In the genomic region with DNA sequence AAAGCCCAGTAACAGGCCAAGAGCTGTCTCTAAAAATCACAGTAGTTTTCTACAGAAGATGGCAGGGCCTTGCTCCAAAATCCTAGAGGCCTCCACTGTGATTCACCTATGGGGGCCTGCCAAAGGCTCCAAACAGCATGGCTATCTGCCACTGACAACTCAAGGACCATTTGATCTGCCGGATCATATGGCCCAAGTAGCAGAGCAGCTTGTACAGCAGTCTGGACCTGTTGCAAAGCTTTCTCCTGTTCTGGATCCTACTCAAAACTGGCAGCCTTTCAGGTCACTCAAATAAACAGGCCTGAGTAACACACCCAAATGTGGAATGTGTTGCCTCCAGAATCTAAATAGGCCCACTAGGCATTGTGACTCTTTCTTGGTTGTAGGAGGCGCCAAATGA, we compare ENCODE assay signal across 17 cellular contexts.
DNase-seq lines count a peak whose midpoint lies in the region; ATAC-seq and TF ChIP-seq lines count a peak whose summit lies in the region.
"Had no signal": no experiment of that assay in that cellular context is flagged by ENCODE, and none has a peak within 500 bp of the region (broad histone marks: within the 10 kb centered on the region; RNA-seq: fewer than 3 reads in every experiment).

No MANE protein-coding gene starts in this region.

- H3K4me2 ChIP-seq in PC-3 (ENCODE audit: low read length), result no peak overlapping the region
- H3K4me2 ChIP-seq: A549 had no signal

- intact Hi-C loops in PC-3 (cut with micrococcal nuclease), result no loop called here
- intact Hi-C loops in left lung (cut with DNase I), result no loop called here

- ATAC-seq in PC-3, result no peak
- peak; percentile 24 for ATAC-seq in left lung
- ATAC-seq: A549 had no signal

- H3K27ac ChIP-seq in PC-3 (ENCODE audit: low read length) (no peak overlapping the region), left lung (no peak overlapping the region), Peyer's patch (no peak overlapping the region)
- H3K27ac ChIP-seq: A549 had no signal

- H3K4me3 ChIP-seq in PC-3 (ENCODE audit: low read length) (no peak overlapping the region), left lung (no peak overlapping the region), Peyer's patch (no peak overlapping the region)
- H3K4me3 ChIP-seq: A549 had no signal

- TF ChIP-seq POLR2A in Peyer's patch (IDR thresholded peaks at IDR 0.05), result no peak

- H3K4me1 ChIP-seq in PC-3 (ENCODE audit: insufficient read depth, low read length), result no peaks in the 10 kb centered on the region
- no peaks in the 10 kb centered on the region for H3K4me1 ChIP-seq in left lung
- H3K4me1 ChIP-seq in Peyer's patch, result no peaks in the 10 kb centered on the region
- H3K4me1 ChIP-seq: A549 had no signal

- peak; percentile 9 for DNase-seq in PC-3
- peak; percentile 41 for DNase-seq in fibroblast of gingiva (ENCODE audit: low read depth)
- DNase-seq in left lung, result no peak
- DNase-seq in stromal cell of bone marrow (ENCODE audit: low read depth), result peak; percentile 4
- DNase-seq in Peyer's patch, result no peak
- DNase-seq in stimulated activated naive CD4-positive, alpha-beta T cell (lab: John Stamatoyannopoulos, UW), result no peak
- DNase-seq in germinal center (ENCODE audit: low spot score), result no peak
- DNase-seq: EL, GF-D8, MV-4-11, NCI-H1694, NCI-H2081, NCI-H2171 treated with DMSO at 0.1 percent for 48 hours, NCI-H526 treated with DMSO at 0.1 percent for 48 hours, OCI-M1, Right ventricle myocardium superior had no signal

- no peak overlapping the region for H2AFZ ChIP-seq in PC-3 (ENCODE audit: low read length)

- no peaks in the 10 kb centered on the region for H3K9me2 ChIP-seq in PC-3 (replicated peaks; ENCODE audit: low read length)

- H3K27me3 ChIP-seq in PC-3 (ENCODE audit: low read length) (no peaks in the 10 kb centered on the region), left lung (no peaks in the 10 kb centered on the region), Peyer's patch (no peaks in the 10 kb centered on the region)

- no peaks in the 10 kb centered on the region for H4K20me1 ChIP-seq in PC-3 (ENCODE audit: low read length)

- H3K9me3 ChIP-seq in PC-3 (ENCODE audit: low read length) (no peaks in the 10 kb centered on the region), left lung (peaks cover 0 to 8% of the 10 kb centered on the region in 2 donors), Peyer's patch (no peaks in the 10 kb centered on the region)
- H3K9me3 ChIP-seq: A549 had no signal

- POLR2A ChIA-PET in PC-3 (lab: Charles Lee; ENCODE audit: unreplicated experiment), result no interaction called here

- H3K79me2 ChIP-seq in PC-3 (ENCODE audit: low read length), result no peaks in the 10 kb centered on the region

- CTCF ChIA-PET in PC-3 (lab: Charles Lee), result no interaction called here

- no peak overlapping the region for H3K9ac ChIP-seq in PC-3 (ENCODE audit: low read length)

- TF ChIP-seq CTCF in PC-3 (conservative IDR thresholded peaks at IDR 0.05; ENCODE audit: low read depth, low read length), result no peak
- no peak for TF ChIP-seq CTCF in left lung (IDR thresholded peaks at IDR 0.05)
- TF ChIP-seq CTCF in Peyer's patch (IDR thresholded peaks at IDR 0.05), result no peak

- H3F3A ChIP-seq in PC-3 (ENCODE audit: low read length, unreplicated experiment), result no peaks in the 10 kb centered on the region

- no TSS peak for BruUV-seq in PC-3 (replicated peaks; lab: Mats Ljungman, UMichigan)

- no peaks in the 10 kb centered on the region for H3K36me3 ChIP-seq in PC-3 (ENCODE audit: low read depth, low read length)
- H3K36me3 ChIP-seq in left lung, result no peaks in the 10 kb centered on the region
- no peaks in the 10 kb centered on the region for H3K36me3 ChIP-seq in Peyer's patch

Comparison
In these comparisons a context has a peak if more than half of its experiments do, and no peak if none do; other contexts are left out.
1. DNase-seq: peak in PC-3 (single experiment), fibroblast of gingiva (single experiment) and stromal cell of bone marrow (single experiment); none in left lung (0 of 2), Peyer's patch (0 of 3), stimulated activated naive CD4-positive, alpha-beta T cell (0 of 6) and germinal center (single experiment).